ENCODE assay signal across 23 cellular contexts in the genomic region with DNA sequence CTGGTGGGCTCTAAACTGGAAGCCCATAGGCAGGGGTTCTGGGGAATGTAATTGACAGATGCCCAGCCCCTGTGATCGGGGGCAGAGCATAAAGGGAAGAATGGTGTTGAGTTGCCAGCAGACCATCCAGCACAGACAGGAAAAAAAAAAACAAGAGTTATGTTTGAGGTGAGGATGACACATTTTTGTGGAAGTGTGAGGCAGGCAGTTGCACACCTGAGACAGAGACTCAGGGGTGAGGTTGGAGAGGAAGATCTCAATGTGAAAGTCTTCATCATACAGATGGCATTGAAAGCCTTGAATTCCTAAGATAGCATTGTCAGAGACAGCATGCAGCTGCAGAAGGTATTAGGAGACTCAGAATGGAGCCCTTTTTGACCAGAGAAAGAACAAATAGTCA. TPM values are rescaled to one million over a fixed set of nuclear protein-coding genes. Genes with fewer than 3 reads are reported as not detected.
"Had no signal": no experiment of that assay in that cellular context is flagged by ENCODE, and none has a peak within 500 bp of the region (broad histone marks: within the 10 kb centered on the region; RNA-seq: fewer than 3 reads in every experiment).

No MANE protein-coding gene starts in this region.

- DNase-seq: dermis blood vessel endothelial cell; effector CD8-positive, alpha-beta T cell; effector memory CD8-positive, alpha-beta T cell; foreskin melanocyte; gastrocnemius medialis; glutamatergic neuron; head of caudate nucleus; hypothalamus; immature natural killer cell; islet precursor cell; left cardiac atrium; left lung; left ventricle myocardium superior; lower lobe of right lung; mesendoderm; midbrain; naive thymus-derived CD4-positive, alpha-beta T cell had no signal

- H3K27ac ChIP-seq: coronary artery, esophagus muscularis mucosa, gastrocnemius medialis, hepatocyte, left lung, lower lobe of right lung had no signal

- ATAC-seq: effector memory CD8-positive, alpha-beta T cell; gastrocnemius medialis; left cardiac atrium; left lung; left ventricle myocardium superior; lower lobe of right lung; naive thymus-derived CD4-positive, alpha-beta T cell had no signal

- H3K79me2 ChIP-seq: hepatocyte had no signal

- H3K4me3 Mint-ChIP-seq: effector memory CD8-positive, alpha-beta T cell; immature natural killer cell; memory B cell; naive thymus-derived CD4-positive, alpha-beta T cell had no signal

- H3K4me3 ChIP-seq: coronary artery, esophagus muscularis mucosa, gastrocnemius medialis, hepatocyte, left lung, lower lobe of right lung had no signal

- H3K4me2 ChIP-seq: hepatocyte had no signal

- H3K4me1 ChIP-seq: esophagus muscularis mucosa, gastrocnemius medialis, left lung, lower lobe of right lung had no signal

- H3K27ac Mint-ChIP-seq: effector memory CD8-positive, alpha-beta T cell; immature natural killer cell; memory B cell; naive thymus-derived CD4-positive, alpha-beta T cell had no signal

- H3K4me1 Mint-ChIP-seq: immature natural killer cell; memory B cell; naive thymus-derived CD4-positive, alpha-beta T cell had no signal

- H3K9me3 ChIP-seq: gastrocnemius medialis had no signal

- H3K36me3 Mint-ChIP-seq: immature natural killer cell; memory B cell; naive thymus-derived CD4-positive, alpha-beta T cell had no signal

- H3K27me3 ChIP-seq: hepatocyte had no signal

- H3K36me3 ChIP-seq: esophagus muscularis mucosa, gastrocnemius medialis, left lung, lower lobe of right lung had no signal

- H2AFZ ChIP-seq: hepatocyte had no signal

RNA-seq across cellular contexts. Expression of a gene that starts 18.6 kb away (rescaled TPM):
- total RNA-seq: gastrocnemius medialis; glomerular endothelial cell; lower lobe of right lung; naive thymus-derived CD4-positive, alpha-beta T cell had no signal
- polyA plus RNA-seq: fibroblast of lung; immature natural killer cell; naive thymus-derived CD4-positive, alpha-beta T cell had no signal
